Comparison of ENCODE assay signal across 10 cellular contexts in the genomic region with DNA sequence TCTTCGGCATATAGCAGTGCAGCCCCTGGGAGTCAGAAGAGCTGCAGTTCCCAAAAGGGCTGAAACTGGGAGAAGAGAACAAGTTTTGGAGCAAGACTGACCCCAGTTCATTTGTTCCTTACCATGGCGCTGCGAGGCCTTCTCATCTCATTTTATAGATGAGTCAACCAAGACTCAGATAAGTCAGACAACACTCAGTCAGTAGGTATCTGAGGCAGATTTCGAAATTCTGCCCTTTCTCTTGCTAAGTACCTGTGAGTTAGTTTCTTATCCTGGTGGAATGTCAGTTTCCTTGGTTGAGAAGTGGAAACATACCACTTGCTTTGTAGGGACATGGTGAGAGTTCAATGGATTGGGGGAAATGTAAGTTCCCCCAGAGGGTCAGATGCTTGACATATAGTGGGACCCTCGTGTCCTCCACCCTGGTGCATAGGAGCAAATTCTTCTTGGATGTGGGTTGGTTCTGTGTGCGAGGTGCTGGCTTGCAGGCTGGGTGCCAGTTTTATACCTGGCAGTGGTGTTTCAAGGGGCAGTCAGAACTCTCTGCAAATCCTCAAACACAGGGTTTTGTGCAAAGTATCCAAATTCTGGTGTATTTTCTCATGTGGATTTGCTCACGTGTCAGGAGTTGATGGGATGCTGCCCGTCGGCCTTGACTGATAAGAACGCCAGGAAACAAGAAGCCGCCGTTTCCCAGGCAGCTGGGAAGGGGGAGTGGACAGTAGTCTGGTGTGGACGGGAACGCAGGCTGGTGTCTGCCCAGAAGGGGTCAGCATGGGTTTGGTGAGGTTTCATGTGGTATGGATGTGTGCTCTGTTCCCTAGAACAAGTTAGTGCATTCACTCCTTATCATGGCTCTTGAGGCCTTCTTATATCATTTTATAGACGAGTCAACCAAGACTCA.
DNase-seq lines count a peak whose midpoint lies in the region; ATAC-seq and TF ChIP-seq lines count a peak whose summit lies in the region.
"Had no signal": no experiment of that assay in that cellular context is flagged by ENCODE, and none has a peak within 500 bp of the region (broad histone marks: within the 10 kb centered on the region; RNA-seq: fewer than 3 reads in every experiment).

No MANE protein-coding gene starts in this region.

- no peaks in the 10 kb centered on the region for H3K27me3 ChIP-seq in WERI-Rb-1 (ENCODE audit: insufficient read depth, low read depth, severe bottlenecking)
- H3K27me3 ChIP-seq: vagina had no signal

- no peaks in the 10 kb centered on the region for H3K9me3 ChIP-seq in WERI-Rb-1 (ENCODE audit: severe bottlenecking)
- H3K9me3 ChIP-seq in iPS-18c (ENCODE audit: control insufficient read depth, insufficient read depth, low read length), result no peaks in the 10 kb centered on the region
- H3K9me3 ChIP-seq: vagina had no signal

- TF ChIP-seq CTCF in HFF-Myc (IDR thresholded peaks at IDR 0.05; ENCODE audit: low read depth, low read length, missing control alignments), result peak; percentile 16
- peak; percentile 49 for TF ChIP-seq CTCF in WERI-Rb-1 (IDR thresholded peaks at IDR 0.05; ENCODE audit: low read depth, low read length)

- peaks cover 24% of the 10 kb centered on the region for H3K36me3 ChIP-seq in WERI-Rb-1
- H3K36me3 ChIP-seq: vagina had no signal

- H3K27ac ChIP-seq in WERI-Rb-1, result no peak overlapping the region; the same call in 1 of the 2 replicates
- H3K27ac ChIP-seq: vagina had no signal

- H3K4me3 ChIP-seq in HFF-Myc (replicated peaks; ENCODE audit: low read depth, low read length) (peak overlapping the region; percentile 70), WERI-Rb-1 (ENCODE audit: low read depth, low read length) (peak overlapping the region; percentile 8; the same call in 1 of the 2 replicates), iPS-18c (ENCODE audit: insufficient read depth, low read depth, low read length) (peak overlapping the region; percentile 20; the same call in 1 of the 2 replicates)

- no peak for ATAC-seq in GM21619 (IDR thresholded peaks at IDR 0.05; ENCODE audit: unreplicated experiment)
- no peak for ATAC-seq in activated CD4-positive, CD25-positive, alpha-beta regulatory T cell treated with anti-CD3 and anti-CD28 coated beads, Interleukin-2, amount 50 U/mL, for 24 hours

- no peak for DNase-seq in HFF-Myc (ENCODE audit: extremely low read depth, low read depth)
- peak; percentile 42 for DNase-seq in WERI-Rb-1
- DNase-seq in stromal cell of bone marrow (ENCODE audit: low read depth), result peak; percentile 50
- DNase-seq in mesenteric fat pad (ENCODE audit: low spot score), result no peak
- DNase-seq in T-helper 1 cell, result no peak
- DNase-seq: naive B cell had no signal

Comparison
In these comparisons a context has a peak if more than half of its experiments do, and no peak if none do; other contexts are left out.
1. DNase-seq: peak in WERI-Rb-1 (single experiment) and stromal cell of bone marrow (single experiment); none in HFF-Myc (single experiment), mesenteric fat pad (single experiment) and T-helper 1 cell (0 of 5).
2. H3K4me3 ChIP-seq: peak in every context shown above with its lines; median percentile 70 in HFF-Myc; 20 in iPS-18c; 8 in WERI-Rb-1.